ENCODE assay signal across 1 cellular context in genomic region chr4:73450398-73451004, GRCh38.
TF ChIP-seq lines count a peak whose summit lies in the region.

No MANE protein-coding gene starts in this region.

TF ChIP-seq in K562, 482 proteins besides CTCF, POLR2A, EP300 and RAD21 (continued from another document):
- TF ChIP-seq E2F6 (IDR thresholded peaks at IDR 0.05; ENCODE audit: borderline replicate concordance in 1 of 2, extremely low read depth in 1 of 2, insufficient read depth in 1 of 2, insufficient read length in 1 of 2, low read depth in 1 of 2, low read length in 1 of 2, poor library complexity in 1 of 2, severe bottlenecking in 1 of 2) (peak in 1 of 2 experiments; percentile 17), PURB (CRISPR knock-in tag; IDR thresholded peaks at IDR 0.05; ENCODE audit: low read depth) (no peak), MLLT1 (IDR thresholded peaks at IDR 0.05) (no peak), JUND (IDR thresholded peaks at IDR 0.05; ENCODE audit: borderline replicate concordance, low read depth, low read length) (peak; percentile 8; the same call in 1 of the 2 replicates), JUND (tag; IDR thresholded peaks at IDR 0.05; ENCODE audit: borderline replicate concordance, low read depth, low read length) (peak; percentile 45; the same call in 1 of the 3 replicates), ARID3B (CRISPR knock-in tag; IDR thresholded peaks at IDR 0.05; ENCODE audit: borderline replicate concordance) (no peak), ZNF592 (IDR thresholded peaks at IDR 0.05) (peak; percentile 83), ZNF316 (IDR thresholded peaks at IDR 0.05) (peak; percentile 96), MTA3 (IDR thresholded peaks at IDR 0.05; ENCODE audit: borderline replicate concordance) (peak; percentile 35; the same call in 1 of the 2 replicates), NONO (IDR thresholded peaks at IDR 0.05; ENCODE audit: low read depth in 2 of 2, low read length in 1 of 2) (no peak), NFE2 (IDR thresholded peaks at IDR 0.05; ENCODE audit: low read depth) (peak; percentile 88), MAFG (tag; conservative IDR thresholded peaks at IDR 0.05) (peak; percentile 96), ZNF740 (CRISPR knock-in tag; IDR thresholded peaks at IDR 0.05) (no peak), ZNF740 (tag; IDR thresholded peaks at IDR 0.05) (0 out of 4 replicates have a peak, but pooled peaks of 1 of the 2 experiments have one; percentile 30), HMBOX1 (IDR thresholded peaks at IDR 0.05) (peak; percentile 39; the same call in 1 of the 2 replicates), CHD1 (IDR thresholded peaks at IDR 0.05; ENCODE audit: low read length) (no peak), ZNF239 (CRISPR knock-in tag; IDR thresholded peaks at IDR 0.05) (no peak), PRDM10 (IDR thresholded peaks at IDR 0.05; ENCODE audit: partially characterized antibody) (peak; percentile 71), EHMT2 (IDR thresholded peaks at IDR 0.05) (peak; percentile 81; the same call in 1 of the 2 replicates), ZNF699 (CRISPR knock-in tag; IDR thresholded peaks at IDR 0.05; ENCODE audit: insufficient replicate concordance) (no peak), MNT (conservative IDR thresholded peaks at IDR 0.05) (0 out of 4 replicates have a peak, but pooled peaks of 1 of the 2 experiments have one; percentile 12), TAF9B (IDR thresholded peaks at IDR 0.05; ENCODE audit: partially characterized antibody) (peak; percentile 32), GATAD2A (IDR thresholded peaks at IDR 0.05) (no peak), SMAD1 (IDR thresholded peaks at IDR 0.05; ENCODE audit: low read depth, low read length, partially characterized antibody) (no peak), BACH1 (tag; IDR thresholded peaks at IDR 0.05) (peak; percentile 75; the same call in 1 of the 2 replicates), NFRKB (IDR thresholded peaks at IDR 0.05; ENCODE audit: low read depth) (peak; percentile 59; the same call in 1 of the 2 replicates), MAFF (IDR thresholded peaks at IDR 0.05; ENCODE audit: low read length) (peak; percentile 83; the same call in 1 of the 2 replicates), ZNF639 (CRISPR knock-in tag; conservative IDR thresholded peaks at IDR 0.05 in 1 of 2, IDR thresholded peaks at IDR 0.05 in 1 of 2) (0 out of 4 replicates have a peak, but pooled peaks of 1 of the 2 experiments have one; percentile 24), FOXM1 (IDR thresholded peaks at IDR 0.05; ENCODE audit: low read depth) (0 out of 2 replicates have a peak, but pooled peaks have one; percentile 32), FOXM1 (CRISPR knock-in tag; IDR thresholded peaks at IDR 0.05; ENCODE audit: low read depth) (no peak), SETDB1 (IDR thresholded peaks at IDR 0.05; ENCODE audit: low read length) (no peak), DPF2 (IDR thresholded peaks at IDR 0.05) (peak; percentile 55), MAFK (IDR thresholded peaks at IDR 0.05; ENCODE audit: low read length) (peak; percentile 69), CREB3 (tag; conservative IDR thresholded peaks at IDR 0.05; ENCODE audit: low read depth) (0 out of 2 replicates have a peak, but pooled peaks have one; percentile 48), SMAD4 (CRISPR knock-in tag; conservative IDR thresholded peaks at IDR 0.05) (peak; percentile 53; the same call in 1 of the 2 replicates), HMG20B (CRISPR knock-in tag; IDR thresholded peaks at IDR 0.05) (no peak), ZNF184 (CRISPR knock-in tag; IDR thresholded peaks at IDR 0.05) (no peak), ATF1 (CRISPR knock-in tag; IDR thresholded peaks at IDR 0.05) (no peak), ATF1 (tag; IDR thresholded peaks at IDR 0.05) (0 out of 2 replicates have a peak, but pooled peaks have one; percentile 25), C11orf30 (IDR thresholded peaks at IDR 0.05; ENCODE audit: low read depth) (peak; percentile 91), ARID1B (IDR thresholded peaks at IDR 0.05) (peak; percentile 41; the same call in 1 of the 2 replicates), NFIC (IDR thresholded peaks at IDR 0.05) (no peak), ATF7 (IDR thresholded peaks at IDR 0.05) (peak; percentile 20; the same call in 1 of the 2 replicates), L3MBTL2 (IDR thresholded peaks at IDR 0.05) (peak; percentile 67; the same call in 1 of the 2 replicates), NFE2L1 (tag; IDR thresholded peaks at IDR 0.05; ENCODE audit: borderline replicate concordance, low read depth) (peak; percentile 85), SMARCA4 (IDR thresholded peaks at IDR 0.05) (peak; percentile 57; the same call in 1 of the 2 replicates)
